Comparison of ENCODE assay signal across 11 cellular contexts in the genomic region with DNA sequence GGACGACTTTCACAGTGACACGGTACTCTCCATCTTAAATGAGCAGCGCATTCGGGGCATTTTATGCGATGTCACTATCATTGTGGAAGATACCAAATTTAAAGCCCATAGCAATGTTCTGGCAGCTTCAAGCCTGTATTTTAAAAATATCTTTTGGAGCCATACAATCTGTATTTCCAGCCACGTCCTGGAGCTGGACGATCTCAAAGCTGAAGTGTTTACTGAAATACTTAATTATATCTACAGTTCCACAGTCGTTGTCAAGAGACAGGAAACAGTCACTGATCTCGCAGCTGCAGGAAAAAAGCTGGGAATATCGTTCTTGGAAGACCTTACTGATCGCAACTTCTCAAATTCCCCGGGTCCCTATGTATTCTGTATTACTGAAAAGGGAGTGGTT. TPM values are rescaled to one million over a fixed set of nuclear protein-coding genes. Genes with fewer than 3 reads are reported as not detected.
DNase-seq lines count a peak whose midpoint lies in the region; ATAC-seq, FAIRE-seq and TF ChIP-seq lines count a peak whose summit lies in the region.
"Had no signal": no experiment of that assay in that cellular context is flagged by ENCODE, and none has a peak within 500 bp of the region (broad histone marks: within the 10 kb centered on the region; RNA-seq: fewer than 3 reads in every experiment).

No MANE protein-coding gene starts in this region.

- peaks cover 5% of the 10 kb centered on the region for H3K9me3 Mint-ChIP-seq in astrocyte (ENCODE audit: unreplicated experiment)
- no peaks in the 10 kb centered on the region for H3K9me3 Mint-ChIP-seq in activated naive CD4-positive, alpha-beta T cell treated with anti-CD3 and anti-CD28 coated beads for 36 hours
- H3K9me3 Mint-ChIP-seq: IgD-negative memory B cell had no signal

- H3K27ac ChIP-seq in astrocyte (ENCODE audit: low read depth, low read length): peak overlapping the region; percentile 49

- no peak overlapping the region for H2AFZ ChIP-seq in astrocyte (ENCODE audit: low read depth, low read length)

- TF ChIP-seq CTCF in astrocyte (IDR thresholded peaks at IDR 0.05; ENCODE audit: insufficient read depth, low read depth, low read length): no peak

- DNase-seq in DMS53 treated with DMSO at 0.1 percent for 48 hours (lab: John Stamatoyannopoulos, UW; ENCODE audit: unreplicated experiment) (peak; percentile 63), astrocyte (ENCODE audit: low read depth) (no peak), left ventricle myocardium superior (no peak), activated gamma-delta T cell treated with Interleukin-2 at 50 U/mL for 16 hours (no peak)
- DNase-seq in activated CD4-positive, alpha-beta T cell treated with anti-CD3 and anti-CD28 coated beads for 48 hours: no peak
- DNase-seq in activated naive CD4-positive, alpha-beta T cell treated with anti-CD3 and anti-CD28 coated beads for 36 hours: no peak
- DNase-seq: NCI-H1436 treated with DMSO at 0.1 percent for 48 hours had no signal

- FAIRE-seq in astrocyte (lab: Jason Lieb, UNC): no peak

- H3K9me3 ChIP-seq in astrocyte (ENCODE audit: insufficient read depth, low read depth, low read length): no peaks in the 10 kb centered on the region
- H3K9me3 ChIP-seq in skeletal muscle satellite cell (replicated peaks; ENCODE audit: low read length): no peaks in the 10 kb centered on the region

- peaks cover 34% of the 10 kb centered on the region for H3K79me2 ChIP-seq in astrocyte (ENCODE audit: insufficient read depth, low read length)

- ATAC-seq in left ventricle myocardium superior (peak; percentile 66), GM18907 (IDR thresholded peaks at IDR 0.05; ENCODE audit: unreplicated experiment) (no peak)
- ATAC-seq: activated CD4-positive, CD25-positive, alpha-beta regulatory T cell treated with anti-CD3 and anti-CD28 coated beads, Interleukin-2, amount 50 U/mL, for 24 hours had no signal

- H3K4me1 ChIP-seq in astrocyte (ENCODE audit: insufficient read depth, low read length) (peaks cover 27% of the 10 kb centered on the region), skeletal muscle satellite cell (ENCODE audit: control insufficient read depth, insufficient read depth, low read length) (peaks cover 25% of the 10 kb centered on the region)

- H3K36me3 ChIP-seq in astrocyte (ENCODE audit: insufficient read depth, low read length): peaks cover 55% of the 10 kb centered on the region
- H3K36me3 ChIP-seq in skeletal muscle satellite cell (ENCODE audit: insufficient read depth, low read length): peaks cover 74% of the 10 kb centered on the region

- H3K4me3 ChIP-seq in astrocyte (ENCODE audit: insufficient read depth, low read depth, low read length): no peak overlapping the region
- no peak overlapping the region for H3K4me3 ChIP-seq in skeletal muscle satellite cell (ENCODE audit: low read length)

- H3K4me3 Mint-ChIP-seq in astrocyte (ENCODE audit: unreplicated experiment): no peak overlapping the region
- no peak overlapping the region for H3K4me3 Mint-ChIP-seq in activated naive CD4-positive, alpha-beta T cell treated with anti-CD3 and anti-CD28 coated beads for 36 hours

- intact Hi-C loops in left ventricle myocardium superior (cut with micrococcal nuclease): no loop called here
- intact Hi-C loops in activated naive CD4-positive, alpha-beta T cell treated with anti-CD3 and anti-CD28 coated beads for 36 hours (cut with micrococcal nuclease): no loop called here

- no peaks in the 10 kb centered on the region for H3K27me3 ChIP-seq in astrocyte (ENCODE audit: insufficient read depth, low read length)
- no peaks in the 10 kb centered on the region for H3K27me3 ChIP-seq in skeletal muscle satellite cell (ENCODE audit: control insufficient read depth, insufficient read depth, low read length)

- H3K27me3 Mint-ChIP-seq in astrocyte (ENCODE audit: low read depth, unreplicated experiment): no peaks in the 10 kb centered on the region
- no peaks in the 10 kb centered on the region for H3K27me3 Mint-ChIP-seq in activated naive CD4-positive, alpha-beta T cell treated with anti-CD3 and anti-CD28 coated beads for 36 hours (ENCODE audit: low read depth)
- H3K27me3 Mint-ChIP-seq: IgD-negative memory B cell had no signal

- H3K27ac Mint-ChIP-seq in astrocyte (ENCODE audit: unreplicated experiment): no peak overlapping the region
- no peak overlapping the region for H3K27ac Mint-ChIP-seq in activated naive CD4-positive, alpha-beta T cell treated with anti-CD3 and anti-CD28 coated beads for 36 hours
- H3K27ac Mint-ChIP-seq: IgD-negative memory B cell had no signal

- H3K9ac ChIP-seq in astrocyte (ENCODE audit: low read length) (no peak overlapping the region), skeletal muscle satellite cell (ENCODE audit: low read depth, low read length) (no peak overlapping the region)

- peaks cover 51% of the 10 kb centered on the region for H3K36me3 Mint-ChIP-seq in astrocyte (ENCODE audit: low read depth, unreplicated experiment)
- H3K36me3 Mint-ChIP-seq in activated naive CD4-positive, alpha-beta T cell treated with anti-CD3 and anti-CD28 coated beads for 36 hours (ENCODE audit: low read depth): peaks cover 15% of the 10 kb centered on the region
- H3K36me3 Mint-ChIP-seq: IgD-negative memory B cell had no signal

- CTCF ChIA-PET in activated naive CD4-positive, alpha-beta T cell treated with anti-CD3 and anti-CD28 coated beads for 36 hours (lab: Charles Lee): interaction anchor here (0.6 to 4.2 kb wide), 35 partner anchors 8 to 739 kb away, joined by 3 to 48 read pairs (median 5); a partner anchor contains a TSS

- no peaks in the 10 kb centered on the region for H4K20me1 ChIP-seq in astrocyte (ENCODE audit: insufficient read depth, low read length)

- H3K4me2 ChIP-seq in astrocyte (ENCODE audit: low read length) (peak overlapping the region; percentile 23), skeletal muscle satellite cell (ENCODE audit: low read length) (peak overlapping the region; percentile 40)

- peaks cover 35% of the 10 kb centered on the region for H3K4me1 Mint-ChIP-seq in astrocyte (ENCODE audit: low read depth, unreplicated experiment)
- H3K4me1 Mint-ChIP-seq in activated naive CD4-positive, alpha-beta T cell treated with anti-CD3 and anti-CD28 coated beads for 36 hours (ENCODE audit: low read depth): peaks cover 23% of the 10 kb centered on the region

RNA-seq across cellular contexts. Expression of a gene that starts 44.4 kb away (rescaled TPM):
- 14.3 and 19.0 TPM in 2 replicates for total RNA-seq in astrocyte
- 5.1 TPM for total RNA-seq in left ventricle myocardium superior
- 12.5 and 13.7 TPM in 2 replicates for total RNA-seq in skeletal muscle satellite cell (2012; rRNA removed)
- total RNA-seq in activated naive CD4-positive, alpha-beta T cell treated with anti-CD3 and anti-CD28 coated beads for 36 hours: 10 to 100 TPM; 24.0 to 27.5 TPM
